Comparison of ENCODE assay signal across 1 cellular context in the genomic region with DNA sequence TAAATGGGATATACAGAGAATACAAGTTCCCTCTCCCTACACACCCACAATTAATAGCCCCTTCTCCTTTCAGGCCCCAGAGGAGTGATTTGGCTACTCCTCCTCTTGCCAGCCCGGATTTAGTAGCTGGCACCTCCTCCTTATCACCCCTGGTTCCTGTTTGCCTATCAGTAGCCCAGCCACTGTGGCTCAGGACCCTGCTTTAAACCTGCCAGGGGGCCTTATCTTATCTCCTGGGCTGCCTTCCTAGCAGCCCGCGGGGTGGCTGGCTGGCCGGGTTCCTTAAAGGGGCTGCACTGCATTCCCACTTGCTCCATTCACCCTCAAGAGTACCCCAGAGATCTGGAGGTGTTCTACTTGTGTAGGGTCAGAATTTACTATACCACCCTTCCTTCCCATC.
TF ChIP-seq lines count a peak whose summit lies in the region.

No MANE protein-coding gene starts in this region.

TF ChIP-seq in A549, 52 proteins besides CTCF, POLR2A, EP300 and RAD21 (continued from another document):
- TF ChIP-seq REST (IDR thresholded peaks at IDR 0.05) (no peak), FOSB (CRISPR knock-in tag; IDR thresholded peaks at IDR 0.05) (no peak), JUNB (IDR thresholded peaks at IDR 0.05) (no peak), HOXB13 (CRISPR knock-in tag; IDR thresholded peaks at IDR 0.05; ENCODE audit: low read depth) (no peak), PBX3 (IDR thresholded peaks at IDR 0.05) (no peak), HMGXB4 (CRISPR knock-in tag; IDR thresholded peaks at IDR 0.05; ENCODE audit: borderline replicate concordance) (no peak), RARB (CRISPR knock-in tag; IDR thresholded peaks at IDR 0.05) (no peak), BCL3 (IDR thresholded peaks at IDR 0.05) (no peak), GATA3 (IDR thresholded peaks at IDR 0.05; ENCODE audit: borderline replicate concordance) (no peak), FOXS1 (CRISPR knock-in tag; IDR thresholded peaks at IDR 0.05) (no peak), CHD4 (IDR thresholded peaks at IDR 0.05; ENCODE audit: borderline replicate concordance) (no peak), HDAC2 (IDR thresholded peaks at IDR 0.05) (no peak)
- TF ChIP-seq, protein P1, sequence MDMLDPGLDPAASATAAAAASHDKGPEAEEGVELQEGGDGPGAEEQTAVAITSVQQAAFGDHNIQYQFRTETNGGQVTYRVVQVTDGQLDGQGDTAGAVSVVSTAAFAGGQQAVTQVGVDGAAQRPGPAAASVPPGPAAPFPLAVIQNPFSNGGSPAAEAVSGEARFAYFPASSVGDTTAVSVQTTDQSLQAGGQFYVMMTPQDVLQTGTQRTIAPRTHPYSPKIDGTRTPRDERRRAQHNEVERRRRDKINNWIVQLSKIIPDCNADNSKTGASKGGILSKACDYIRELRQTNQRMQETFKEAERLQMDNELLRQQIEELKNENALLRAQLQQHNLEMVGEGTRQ (IDR thresholded peaks at IDR 0.05) = no peak
TF ChIP-seq in A549: peak in this region for 0.
